19 cellular contexts compared by ENCODE assay signal in the genomic region with DNA sequence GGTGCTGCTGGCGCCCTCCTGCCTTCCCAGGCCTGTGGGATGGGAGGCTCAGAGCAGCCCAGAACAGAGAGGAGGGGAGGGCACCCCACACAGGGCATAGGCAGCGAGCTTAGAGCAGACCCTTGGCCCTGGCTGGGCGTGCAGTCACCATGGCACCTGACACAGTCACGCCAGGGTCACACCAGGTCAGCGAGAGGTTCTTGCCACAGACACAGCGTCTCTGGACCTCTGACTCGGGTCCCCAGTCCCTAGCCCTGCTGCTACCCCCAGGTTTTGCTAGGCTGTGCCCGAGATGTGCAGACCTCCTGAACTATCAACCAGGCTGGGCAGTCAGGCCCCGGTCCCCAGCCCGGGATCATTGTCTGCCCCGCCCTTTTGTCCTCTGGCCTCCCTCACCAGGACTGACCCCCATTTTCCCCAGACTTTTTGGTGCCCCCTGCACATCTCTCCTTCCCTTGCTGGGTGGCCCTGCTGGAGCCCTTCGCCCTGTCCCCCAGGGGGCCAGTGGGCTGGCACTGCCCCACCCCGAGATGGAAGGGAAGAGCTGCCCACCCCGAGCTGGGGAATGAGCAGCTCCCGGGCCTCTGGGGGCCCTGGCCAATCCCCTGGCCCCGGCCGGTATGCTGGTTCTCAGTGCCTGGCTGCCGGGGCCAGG.
"Had no signal": no experiment of that assay in that cellular context is flagged by ENCODE, and none has a peak within 500 bp of the region (broad histone marks: within the 10 kb centered on the region; RNA-seq: fewer than 3 reads in every experiment).

No MANE protein-coding gene starts in this region.

- H3K27me3 Mint-ChIP-seq: central memory CD8-positive, alpha-beta T cell; natural killer cell treated with Interleukin-12 subunit alpha and Interleukin-12 subunit beta and Interleukin-15 and Interleukin-18, amount 100 ng/mL, for 72 hours had no signal

- H3K27me3 ChIP-seq: body of pancreas, right lobe of liver, stomach, vagina had no signal

- H3K27ac Mint-ChIP-seq: activated CD8-positive, alpha-beta T cell treated with anti-CD3 and anti-CD28 coated beads, Interleukin-2, amount 10 ng/mL, durations not matched to agents 7 days and 5 days; activated naive CD4-positive, alpha-beta T cell treated with anti-CD3 and anti-CD28 coated beads, Interleukin-2, amount 50 U/mL, for 72 hours; activated T-cell treated with anti-CD3 and anti-CD28 coated beads, Interleukin-2, amount 50 U/mL, for 72 hours had no signal

- H3K27ac ChIP-seq: prostate gland, right lobe of liver, stomach, vagina had no signal

- H3K36me3 Mint-ChIP-seq: activated naive CD4-positive, alpha-beta T cell treated with anti-CD3 and anti-CD28 coated beads, Interleukin-2, amount 50 U/mL, for 72 hours; natural killer cell treated with Interleukin-12 subunit alpha and Interleukin-12 subunit beta and Interleukin-15 and Interleukin-18, amount 100 ng/mL, for 72 hours had no signal

- DNase-seq: activated CD4-positive, alpha-beta T cell treated with anti-CD3 and anti-CD28 coated beads for 48 hours; activated CD8-positive, alpha-beta memory T cell treated with anti-CD3 and anti-CD28 coated beads, Interleukin-2, amount 50 U/mL, for 48 hours; activated CD8-positive, alpha-beta T cell treated with anti-CD3 and anti-CD28 coated beads, Interleukin-2, amount 10 ng/mL, durations not matched to agents 7 days and 5 days; activated gamma-delta T cell; activated T-cell treated with anti-CD3 and anti-CD28 coated beads, Interleukin-2, amount 50 U/mL, for 72 hours; amniotic stem cell; body of pancreas; esophagus squamous epithelium; right lobe of liver; stomach; T-helper 2 cell had no signal

- H3K4me3 Mint-ChIP-seq: activated CD8-positive, alpha-beta T cell treated with anti-CD3 and anti-CD28 coated beads, Interleukin-2, amount 10 ng/mL, durations not matched to agents 7 days and 5 days; activated T-cell treated with anti-CD3 and anti-CD28 coated beads, Interleukin-2, amount 50 U/mL, for 72 hours; central memory CD8-positive, alpha-beta T cell had no signal

- H3K9me3 ChIP-seq: body of pancreas, esophagus squamous epithelium, prostate gland, right lobe of liver, stomach, thoracic aorta, vagina had no signal

- H3K36me3 ChIP-seq: esophagus squamous epithelium, prostate gland, right lobe of liver, stomach, thoracic aorta, vagina had no signal

- H3K9me3 Mint-ChIP-seq: central memory CD8-positive, alpha-beta T cell had no signal

- H3K4me3 ChIP-seq: body of pancreas, coronary artery, esophagus squamous epithelium, lung, prostate gland, right lobe of liver, stomach, thoracic aorta, vagina had no signal

- ATAC-seq: activated CD8-positive, alpha-beta T cell treated with anti-CD3 and anti-CD28 coated beads, Interleukin-2, amount 10 ng/mL, durations not matched to agents 7 days and 5 days; activated naive CD4-positive, alpha-beta T cell treated with anti-CD3 and anti-CD28 coated beads, Interleukin-2, amount 50 U/mL, for 72 hours; activated T-cell treated with anti-CD3 and anti-CD28 coated beads, Interleukin-2, amount 50 U/mL, for 72 hours; body of pancreas; natural killer cell treated with Interleukin-12 subunit alpha and Interleukin-12 subunit beta and Interleukin-15 and Interleukin-18, amount 100 ng/mL, for 72 hours; right lobe of liver had no signal
